Comparison of ENCODE assay signal across 23 cellular contexts in the genomic region with DNA sequence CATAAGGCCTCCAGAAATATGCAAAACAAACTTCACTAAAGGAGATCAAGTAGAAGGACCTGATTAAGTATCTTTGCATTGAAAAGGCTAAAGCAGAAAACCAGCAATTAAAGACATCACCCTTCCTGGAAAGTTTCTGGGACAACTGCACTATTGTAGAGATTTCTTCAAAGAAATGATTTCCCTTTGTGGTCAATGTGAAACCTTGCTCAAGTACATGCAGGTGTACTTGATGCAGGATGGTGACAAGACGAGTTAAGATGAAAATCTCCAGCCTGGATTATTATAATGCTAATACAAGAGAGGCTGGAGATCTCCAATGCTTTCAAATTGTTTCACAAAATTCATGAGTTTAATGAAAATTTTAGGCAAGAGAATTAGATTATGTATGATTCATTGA.
A peak's percentile ranks its signal among the peaks of the same experiment; 100 is the strongest.
DNase-seq lines count a peak whose midpoint lies in the region; ATAC-seq and TF ChIP-seq lines count a peak whose summit lies in the region.
"Had no signal": no experiment of that assay in that cellular context is flagged by ENCODE, and none has a peak within 500 bp of the region (broad histone marks: within the 10 kb centered on the region; RNA-seq: fewer than 3 reads in every experiment).

No MANE protein-coding gene starts in this region.

- CTCF ChIA-PET in activated CD8-positive, alpha-beta T cell treated with anti-CD3 and anti-CD28 coated beads for 36 hours (lab: Charles Lee), result no interaction called here
- CTCF ChIA-PET in activated CD8-positive, alpha-beta T cell treated with anti-CD3 and anti-CD28 coated beads, Interleukin-2, amount 10 ng/mL, durations not matched to agents 7 days and 5 days (lab: Charles Lee), result no interaction called here

- no peak for DNase-seq in activated CD8-positive, alpha-beta T cell treated with anti-CD3 and anti-CD28 coated beads for 36 hours
- DNase-seq in activated CD8-positive, alpha-beta T cell treated with anti-CD3 and anti-CD28 coated beads, Interleukin-2, amount 10 ng/mL, durations not matched to agents 7 days and 5 days, result no peak
- DNase-seq in activated naive CD8-positive, alpha-beta T cell treated with anti-CD3 and anti-CD28 coated beads for 36 hours, result no peak
- no peak for DNase-seq in OCI-M2 (lab: John Stamatoyannopoulos, UW; ENCODE audit: unreplicated experiment)
- DNase-seq in stimulated activated CD4-positive, alpha-beta T cell treated with anti-CD3 and anti-CD28 coated beads, Interleukin-1b, Interleukin-23, amount 100 ng/mL, for 48 hours, result no peak
- no peak for DNase-seq in activated CD4-positive, alpha-beta T cell treated with anti-CD3 and anti-CD28 coated beads for 48 hours
- DNase-seq: ACHN; Caco-2; CD4-positive, alpha-beta memory T cell; DMS 273 treated with DMSO at 0.1 percent for 48 hours; H7; KBM-7; NCI-H1105; NCI-H146; NCI-H2029 treated with DMSO at 0.1 percent for 48 hours; NCI-H226; NCI-H510A treated with DMSO at 0.1 percent for 48 hours; NCI-H748 treated with DMSO at 0.1 percent for 48 hours; NK-92 treated with Interleukin-12 subunit alpha and Interleukin-12 subunit beta, amount 100 ng/mL, for 24 hours had no signal

- H3K4me3 Mint-ChIP-seq in activated CD8-positive, alpha-beta T cell treated with anti-CD3 and anti-CD28 coated beads for 36 hours, result no peak overlapping the region
- no peak overlapping the region for H3K4me3 Mint-ChIP-seq in activated CD8-positive, alpha-beta T cell treated with anti-CD3 and anti-CD28 coated beads, Interleukin-2, amount 10 ng/mL, durations not matched to agents 7 days and 5 days
- no peak overlapping the region for H3K4me3 Mint-ChIP-seq in activated naive CD8-positive, alpha-beta T cell treated with anti-CD3 and anti-CD28 coated beads for 36 hours
- H3K4me3 Mint-ChIP-seq: CD4-positive, alpha-beta memory T cell had no signal

- peaks cover 38% of the 10 kb centered on the region for H3K4me1 Mint-ChIP-seq in activated CD8-positive, alpha-beta T cell treated with anti-CD3 and anti-CD28 coated beads for 36 hours (ENCODE audit: low read depth)
- H3K4me1 Mint-ChIP-seq in activated CD8-positive, alpha-beta T cell treated with anti-CD3 and anti-CD28 coated beads, Interleukin-2, amount 10 ng/mL, durations not matched to agents 7 days and 5 days (ENCODE audit: low read depth), result peaks cover 25% of the 10 kb centered on the region
- H3K4me1 Mint-ChIP-seq in activated naive CD8-positive, alpha-beta T cell treated with anti-CD3 and anti-CD28 coated beads for 36 hours, result peaks cover 49% of the 10 kb centered on the region

- H3K9me3 Mint-ChIP-seq in activated CD8-positive, alpha-beta T cell treated with anti-CD3 and anti-CD28 coated beads for 36 hours, result no peaks in the 10 kb centered on the region
- no peaks in the 10 kb centered on the region for H3K9me3 Mint-ChIP-seq in activated CD8-positive, alpha-beta T cell treated with anti-CD3 and anti-CD28 coated beads, Interleukin-2, amount 10 ng/mL, durations not matched to agents 7 days and 5 days (ENCODE audit: insufficient read depth)
- H3K9me3 Mint-ChIP-seq in activated naive CD8-positive, alpha-beta T cell treated with anti-CD3 and anti-CD28 coated beads for 36 hours, result no peaks in the 10 kb centered on the region
- H3K9me3 Mint-ChIP-seq: CD4-positive, alpha-beta memory T cell had no signal

- POLR2A ChIA-PET in activated CD8-positive, alpha-beta T cell treated with anti-CD3 and anti-CD28 coated beads for 36 hours (lab: Charles Lee), result no interaction called here
- POLR2A ChIA-PET in activated CD8-positive, alpha-beta T cell treated with anti-CD3 and anti-CD28 coated beads, Interleukin-2, amount 10 ng/mL, durations not matched to agents 7 days and 5 days (lab: Charles Lee), result no interaction called here

- H3K27ac Mint-ChIP-seq in activated CD8-positive, alpha-beta T cell treated with anti-CD3 and anti-CD28 coated beads for 36 hours, result no peak overlapping the region
- H3K27ac Mint-ChIP-seq in activated CD8-positive, alpha-beta T cell treated with anti-CD3 and anti-CD28 coated beads, Interleukin-2, amount 10 ng/mL, durations not matched to agents 7 days and 5 days, result no peak overlapping the region
- H3K27ac Mint-ChIP-seq in activated naive CD8-positive, alpha-beta T cell treated with anti-CD3 and anti-CD28 coated beads for 36 hours, result peak overlapping the region; percentile 11

- peaks cover 3% of the 10 kb centered on the region for H3K27me3 Mint-ChIP-seq in activated CD8-positive, alpha-beta T cell treated with anti-CD3 and anti-CD28 coated beads for 36 hours
- H3K27me3 Mint-ChIP-seq in activated CD8-positive, alpha-beta T cell treated with anti-CD3 and anti-CD28 coated beads, Interleukin-2, amount 10 ng/mL, durations not matched to agents 7 days and 5 days (ENCODE audit: low read depth), result peaks cover 1% of the 10 kb centered on the region
- H3K27me3 Mint-ChIP-seq in activated naive CD8-positive, alpha-beta T cell treated with anti-CD3 and anti-CD28 coated beads for 36 hours, result no peaks in the 10 kb centered on the region

- TF ChIP-seq CTCF in activated CD8-positive, alpha-beta T cell treated with anti-CD3 and anti-CD28 coated beads for 36 hours (IDR thresholded peaks at IDR 0.05), result no peak

- intact Hi-C loops in activated CD8-positive, alpha-beta T cell treated with anti-CD3 and anti-CD28 coated beads for 36 hours (cut with micrococcal nuclease), result no loop called here

- peaks cover 1% of the 10 kb centered on the region for H3K36me3 Mint-ChIP-seq in activated CD8-positive, alpha-beta T cell treated with anti-CD3 and anti-CD28 coated beads for 36 hours (ENCODE audit: low read depth)
- no peaks in the 10 kb centered on the region for H3K36me3 Mint-ChIP-seq in activated CD8-positive, alpha-beta T cell treated with anti-CD3 and anti-CD28 coated beads, Interleukin-2, amount 10 ng/mL, durations not matched to agents 7 days and 5 days (ENCODE audit: low read depth)
- peaks cover 3% of the 10 kb centered on the region for H3K36me3 Mint-ChIP-seq in activated naive CD8-positive, alpha-beta T cell treated with anti-CD3 and anti-CD28 coated beads for 36 hours

- peak; percentile 35 for ATAC-seq in activated CD8-positive, alpha-beta T cell treated with anti-CD3 and anti-CD28 coated beads for 36 hours
- ATAC-seq in activated CD8-positive, alpha-beta T cell treated with anti-CD3 and anti-CD28 coated beads, Interleukin-2, amount 10 ng/mL, durations not matched to agents 7 days and 5 days, result no peak
- peak; percentile 60 for ATAC-seq in GM21576 (IDR thresholded peaks at IDR 0.05; ENCODE audit: unreplicated experiment)
- no peak for ATAC-seq in HG02642 (IDR thresholded peaks at IDR 0.05; ENCODE audit: poor library complexity, unreplicated experiment)
- ATAC-seq: Panc1, SK-N-SH treated with all-trans-retinoic acid at 6 μM for 48 hours had no signal

Comparison
In these comparisons a context has a peak if more than half of its experiments do, and no peak if none do; other contexts are left out.
1. ATAC-seq: peak in activated CD8-positive, alpha-beta T cell treated with anti-CD3 and anti-CD28 coated beads for 36 hours (single experiment) and GM21576 (single experiment); none in activated CD8-positive, alpha-beta T cell treated with anti-CD3 and anti-CD28 coated beads, Interleukin-2, amount 10 ng/mL, durations not matched to agents 7 days and 5 days (single experiment) and HG02642 (single experiment).